In genomic region chr14:43207189-43207588, GRCh38 we compare ENCODE assay signal across 35 cellular contexts.
DNase-seq lines count a peak whose midpoint lies in the region; ATAC-seq, FAIRE-seq and TF ChIP-seq lines count a peak whose summit lies in the region.
"Had no signal": no experiment of that assay in that cellular context is flagged by ENCODE, and none has a peak within 500 bp of the region (broad histone marks: within the 10 kb centered on the region; RNA-seq: fewer than 3 reads in every experiment).

No MANE protein-coding gene starts in this region.

- DNase-seq in HepG2 (ENCODE audit: low spot score): no peak
- DNase-seq in right lobe of liver: no peak
- no peak for DNase-seq in stimulated activated naive CD8-positive, alpha-beta T cell treated with anti-CD3 and anti-CD28 coated beads, Interleukin-15, Interleukin-2, amounts not matched to agents 100 U/mL and 50 U/mL, for 24 hours
- DNase-seq in K562 (ENCODE audit: extremely low read depth in 1 of 4, low spot score in 3 of 4): no peak
- DNase-seq: 8988T; ACHN; AML-193; BE2C; C1 segment of cervical spinal cord; Caco-2; Calu3; CD4-positive, alpha-beta memory T cell; CD4-positive, alpha-beta T cell; CD4-positive, CD25-positive, alpha-beta regulatory T cell; CD8-positive, alpha-beta memory T cell; CD8-positive, alpha-beta T cell; COR-L47; DMS 273 treated with DMSO at 0.1 percent for 48 hours; DMS153; DMS53; DMS79; DMS79 treated with DMSO at 0.1 percent for 48 hours; DND-41; EL had no signal

- no peaks in the 10 kb centered on the region for H3K27me3 Mint-ChIP-seq in stimulated activated naive CD8-positive, alpha-beta T cell treated with anti-CD3 and anti-CD28 coated beads, Interleukin-15, Interleukin-2, amounts not matched to agents 100 ng/mL and 50 ng/mL, for 24 hours
- H3K27me3 Mint-ChIP-seq: B cell; CD4-positive, alpha-beta memory T cell; CD4-positive, alpha-beta T cell; CD4-positive, CD25-positive, alpha-beta regulatory T cell; CD8-positive, alpha-beta memory T cell had no signal

- CTCF ChIA-PET in HepG2 (lab: Yijun Ruan, JAX; ENCODE audit: low intra/inter-chr PET ratio, low total read pairs) (no interaction called here), K562 (lab: Yijun Ruan, JAX; ENCODE audit: low intra/inter-chr PET ratio) (no interaction called here)

- peaks cover 91% of the 10 kb centered on the region for H3K9me3 ChIP-seq in HepG2 (ENCODE audit: low read length)
- H3K9me3 ChIP-seq in right lobe of liver: no peaks in the 10 kb centered on the region
- no peaks in the 10 kb centered on the region for H3K9me3 ChIP-seq in K562 (replicated peaks; ENCODE audit: control insufficient read depth, insufficient read depth, low read depth, low read length)
- H3K9me3 ChIP-seq: A549; BE2C; BLaER1; BLaER1 treated with 17β-estradiol and CSF1 and Interleukin-3, amounts not matched to agents 10 nM and 100 nM; Caco-2 had no signal

- no peaks in the 10 kb centered on the region for H3K36me3 Mint-ChIP-seq in stimulated activated naive CD8-positive, alpha-beta T cell treated with anti-CD3 and anti-CD28 coated beads, Interleukin-15, Interleukin-2, amounts not matched to agents 100 ng/mL and 50 ng/mL, for 24 hours (ENCODE audit: low read depth)
- H3K36me3 Mint-ChIP-seq: CD14-positive monocyte; CD4-positive, alpha-beta memory T cell; CD4-positive, CD25-positive, alpha-beta regulatory T cell; CD8-positive, alpha-beta memory T cell; CD8-positive, alpha-beta T cell had no signal

- no peaks in the 10 kb centered on the region for H3K4me1 ChIP-seq in HepG2 (ENCODE audit: insufficient read depth, low read length)
- no peaks in the 10 kb centered on the region for H3K4me1 ChIP-seq in right lobe of liver
- H3K4me1 ChIP-seq in K562 (replicated peaks in 1 of 2; ENCODE audit: control insufficient read depth in 2 of 2, insufficient read depth in 2 of 2, low read length in 2 of 2): no peaks in the 10 kb centered on the region
- H3K4me1 ChIP-seq: A549; BE2C; BLaER1; BLaER1 treated with 17β-estradiol and CSF1 and Interleukin-3, amounts not matched to agents 10 nM and 100 nM; Caco-2 had no signal

- H3K4me2 ChIP-seq in HepG2 (ENCODE audit: low read depth, low read length) (no peak overlapping the region), K562 (ENCODE audit: insufficient read depth, low read length) (no peak overlapping the region)
- H3K4me2 ChIP-seq: A549; BLaER1; BLaER1 treated with 17β-estradiol and CSF1 and Interleukin-3, amounts not matched to agents 10 nM and 100 nM had no signal

- H3K9ac ChIP-seq in HepG2 (ENCODE audit: insufficient read depth, low read depth, low read length) (no peak overlapping the region), K562 (ENCODE audit: insufficient read depth in 1 of 2, low read depth in 2 of 2, low read length in 2 of 2) (no peak overlapping the region)
- H3K9ac ChIP-seq: BLaER1; BLaER1 treated with 17β-estradiol and CSF1 and Interleukin-3, amounts not matched to agents 10 nM and 100 nM had no signal

- POLR2A ChIA-PET in HepG2 (lab: Yijun Ruan, JAX): no interaction called here
- POLR2A ChIA-PET in K562 (lab: Yijun Ruan, JAX): no interaction called here

- TF ChIP-seq RAD21 in HepG2 (CRISPR knock-in tag; IDR thresholded peaks at IDR 0.05) (no peak), K562 (CRISPR knock-in tag; conservative IDR thresholded peaks at IDR 0.05 in 1 of 2, IDR thresholded peaks at IDR 0.05 in 1 of 2) (no peak)

- H3K27ac ChIP-seq in HepG2 (ENCODE audit: extremely low read length, insufficient read depth, low read length): no peak overlapping the region
- no peak overlapping the region for H3K27ac ChIP-seq in right lobe of liver
- no peak overlapping the region for H3K27ac ChIP-seq in K562 (ENCODE audit: extremely low read depth, low read depth, low read length)
- H3K27ac ChIP-seq: 22Rv1; A549; BLaER1; BLaER1 treated with 17β-estradiol and CSF1 and Interleukin-3, amounts not matched to agents 10 nM and 100 nM; C4-2B had no signal

- no peak for FAIRE-seq in HepG2 (lab: Jason Lieb, UNC)
- FAIRE-seq in K562 (lab: Jason Lieb, UNC): no peak
- FAIRE-seq: A204.1, A549, D721Med had no signal

- ATAC-seq in HepG2: no peak
- ATAC-seq in right lobe of liver: no peak
- ATAC-seq in stimulated activated naive CD8-positive, alpha-beta T cell treated with anti-CD3 and anti-CD28 coated beads, Interleukin-15, Interleukin-2, amounts not matched to agents 100 U/mL and 50 U/mL, for 24 hours: no peak
- ATAC-seq in K562: no peak
- ATAC-seq in HG03571 (IDR thresholded peaks at IDR 0.05; ENCODE audit: unreplicated experiment): no peak
- ATAC-seq: A549; CD8-positive, alpha-beta T cell had no signal

- H3K4me3 ChIP-seq in HepG2 (replicated peaks in 1 of 3; ENCODE audit: insufficient read depth in 1 of 3, low read depth in 2 of 3, low read length in 3 of 3) (no peak overlapping the region), right lobe of liver (no peak overlapping the region), K562 (no peak overlapping the region)
- H3K4me3 ChIP-seq: A549; BLaER1; BLaER1 treated with 17β-estradiol and CSF1 and Interleukin-3, amounts not matched to agents 10 nM and 100 nM had no signal

- TF ChIP-seq CTCF in HepG2 (CRISPR knock-in tag; IDR thresholded peaks at IDR 0.05) (no peak), right lobe of liver (IDR thresholded peaks at IDR 0.05) (no peak), K562 (IDR thresholded peaks at IDR 0.05 in 2 of 3, conservative IDR thresholded peaks at IDR 0.05 in 1 of 3; ENCODE audit: insufficient read depth in 2 of 3, low read depth in 1 of 3, low read length in 3 of 3) (no peak)

- in situ Hi-C loops in HepG2 (cut with HindIII; ENCODE audit: extremely low pct_ligation_motif_present, low pct_unique_long_range_greater_than_20kb): loop anchor here (25.0 kb wide), 1 partner anchor 280 kb away; no protein-coding TSS in a partner anchor
- in situ Hi-C loops in K562 (cut with MboI): no loop called here

- H2AFZ ChIP-seq in HepG2 (ENCODE audit: low read length): no peak overlapping the region
- no peak overlapping the region for H2AFZ ChIP-seq in K562 (ENCODE audit: low read depth, low read length)

- no peak overlapping the region for H3K4me3 Mint-ChIP-seq in stimulated activated naive CD8-positive, alpha-beta T cell treated with anti-CD3 and anti-CD28 coated beads, Interleukin-15, Interleukin-2, amounts not matched to agents 100 ng/mL and 50 ng/mL, for 24 hours
- H3K4me3 Mint-ChIP-seq: B cell; CD14-positive monocyte; CD4-positive, alpha-beta T cell; CD4-positive, CD25-positive, alpha-beta regulatory T cell; CD8-positive, alpha-beta memory T cell; CD8-positive, alpha-beta T cell had no signal

- H3K27me3 ChIP-seq in HepG2 (ENCODE audit: control insufficient read depth in 1 of 2, insufficient read depth in 2 of 2, low read length in 2 of 2) (no peaks in the 10 kb centered on the region), right lobe of liver (no peaks in the 10 kb centered on the region), K562 (ENCODE audit: control insufficient read depth in 2 of 2, insufficient read depth in 2 of 2, low read length in 2 of 2) (no peaks in the 10 kb centered on the region)
- H3K27me3 ChIP-seq: BE2C; BLaER1; BLaER1 treated with 17β-estradiol and CSF1 and Interleukin-3, amounts not matched to agents 10 nM and 100 nM had no signal

- no peaks in the 10 kb centered on the region for H3K9me1 ChIP-seq in K562 (ENCODE audit: control insufficient read depth, insufficient read depth, low read length)

- no peaks in the 10 kb centered on the region for H3K4me1 Mint-ChIP-seq in stimulated activated naive CD8-positive, alpha-beta T cell treated with anti-CD3 and anti-CD28 coated beads, Interleukin-15, Interleukin-2, amounts not matched to agents 100 ng/mL and 50 ng/mL, for 24 hours (ENCODE audit: low read depth)
- H3K4me1 Mint-ChIP-seq: B cell; CD14-positive monocyte; CD4-positive, alpha-beta memory T cell; CD4-positive, CD25-positive, alpha-beta regulatory T cell; CD8-positive, alpha-beta memory T cell had no signal

- no peaks in the 10 kb centered on the region for H3K79me2 ChIP-seq in HepG2 (ENCODE audit: insufficient read depth, low read length)
- H3K79me2 ChIP-seq in K562 (ENCODE audit: control insufficient read depth, insufficient read depth, low read length): no peaks in the 10 kb centered on the region

- intact Hi-C loops in HepG2 (cut with micrococcal nuclease; ENCODE audit: unreplicated experiment): no loop called here
- intact Hi-C loops in right lobe of liver (cut with DNase I): no loop called here
- intact Hi-C loops in K562 (cut with micrococcal nuclease): no loop called here

- TF ChIP-seq EP300 in HepG2 (IDR thresholded peaks at IDR 0.05; ENCODE audit: low read depth in 2 of 2, low read length in 2 of 2): no peak
- no peak for TF ChIP-seq EP300 in HepG2 (CRISPR knock-in tag; IDR thresholded peaks at IDR 0.05; ENCODE audit: borderline replicate concordance)
- no peak for TF ChIP-seq EP300 in K562 (IDR thresholded peaks at IDR 0.05; ENCODE audit: low read length)

- H3K36me3 ChIP-seq in HepG2 (replicated peaks in 1 of 2; ENCODE audit: control insufficient read depth in 1 of 2, insufficient read depth in 2 of 2, low read length in 2 of 2) (no peaks in the 10 kb centered on the region), right lobe of liver (no peaks in the 10 kb centered on the region), K562 (ENCODE audit: control insufficient read depth, insufficient read depth, low read length) (no peaks in the 10 kb centered on the region)
- H3K36me3 ChIP-seq: BE2C; BLaER1; BLaER1 treated with 17β-estradiol and CSF1 and Interleukin-3, amounts not matched to agents 10 nM and 100 nM had no signal

- peaks cover 10% of the 10 kb centered on the region for H3K9me3 Mint-ChIP-seq in stimulated activated naive CD8-positive, alpha-beta T cell treated with anti-CD3 and anti-CD28 coated beads, Interleukin-15, Interleukin-2, amounts not matched to agents 100 ng/mL and 50 ng/mL, for 24 hours

- H3K27ac Mint-ChIP-seq in stimulated activated naive CD8-positive, alpha-beta T cell treated with anti-CD3 and anti-CD28 coated beads, Interleukin-15, Interleukin-2, amounts not matched to agents 100 ng/mL and 50 ng/mL, for 24 hours: peak overlapping the region; percentile 59
- H3K27ac Mint-ChIP-seq: B cell; CD14-positive monocyte; CD4-positive, alpha-beta memory T cell; CD4-positive, alpha-beta T cell; CD4-positive, CD25-positive, alpha-beta regulatory T cell; CD8-positive, alpha-beta memory T cell; CD8-positive, alpha-beta T cell had no signal

- 4% methylated on average over 2 of the region's 2 CpGs for WGBS in HepG2 (ENCODE audit: low lambda C conversion rate)
- 31% methylated on average over 2 of the region's 2 CpGs for WGBS in right lobe of liver (ENCODE audit: insufficient coverage, low coverage, low lambda C conversion rate, missing lambda C conversion rate)
- 0% methylated on average over 1 of the region's 2 CpGs for whole genome bisulfite sequencing in K562 (ENCODE audit: insufficient coverage, low coverage, missing lambda C conversion rate)

- BruUV-seq in HepG2 (replicated peaks; lab: Mats Ljungman, UMichigan): no TSS peak
- no TSS peak for BruUV-seq in K562 (replicated peaks; lab: Mats Ljungman, UMichigan)

- H4K20me1 ChIP-seq in HepG2 (ENCODE audit: insufficient read depth, low read length) (no peaks in the 10 kb centered on the region), K562 (replicated peaks; ENCODE audit: control insufficient read depth, insufficient read depth, low read length) (no peaks in the 10 kb centered on the region)
- H4K20me1 ChIP-seq: BLaER1; BLaER1 treated with 17β-estradiol and CSF1 and Interleukin-3, amounts not matched to agents 10 nM and 100 nM had no signal

- no peak for TF ChIP-seq POLR2A in HepG2 (IDR thresholded peaks at IDR 0.05; ENCODE audit: insufficient read depth in 1 of 2, low read depth in 2 of 2, low read length in 2 of 2)
- TF ChIP-seq POLR2A in right lobe of liver (IDR thresholded peaks at IDR 0.05): no peak
- no peak for TF ChIP-seq POLR2A in K562 (conservative IDR thresholded peaks at IDR 0.05)

Comparison
In these comparisons a context has a peak if more than half of its experiments do, and no peak if none do; other contexts are left out.
1. Of the 241 proteins assayed by ChIP-seq in both HepG2 and K562: peak only in HepG2: JUNB, MAFF and MAFK; only in K562: none; in both: none; in neither: 237; mixed calls (peak in some experiments, not most) for 1.